In genomic region chr17:7177954-7178477, GRCh38 we compare ENCODE assay signal across 8 cellular contexts. TPM values are rescaled to one million over a fixed set of nuclear protein-coding genes. Genes with fewer than 3 reads are reported as not detected.
DNase-seq lines count a peak whose midpoint lies in the region; ATAC-seq and TF ChIP-seq lines count a peak whose summit lies in the region.

No MANE protein-coding gene starts in this region.

- no peaks in the 10 kb centered on the region for H3K36me3 ChIP-seq in neural progenitor cell

- no peaks in the 10 kb centered on the region for H4K20me1 ChIP-seq in neural progenitor cell (ENCODE audit: low read depth)

- peaks cover 3% of the 10 kb centered on the region for H3K27me3 Mint-ChIP-seq in neural progenitor cell (ENCODE audit: insufficient read depth, low read depth)

- no peaks in the 10 kb centered on the region for H3K79me2 ChIP-seq in neural progenitor cell (ENCODE audit: low read depth)

- H3K4me2 ChIP-seq in neural progenitor cell: peak overlapping the region; percentile 96

- H3K4me3 Mint-ChIP-seq in neural progenitor cell: no peak overlapping the region

- peaks cover 23% of the 10 kb centered on the region for H3K4me1 Mint-ChIP-seq in neural progenitor cell

- DNase-seq in ELR (ENCODE audit: low read depth) (peak; percentile 56), NCI-H345 treated with DMSO at 0.1 percent for 48 hours (lab: John Stamatoyannopoulos, UW; ENCODE audit: unreplicated experiment) (peak; percentile 17), dermis blood vessel endothelial cell (peak; percentile 71), neural progenitor cell (ENCODE audit: low spot score) (peak; percentile 51), AG20443 (ENCODE audit: low spot score) (no peak), DMS114 treated with DMSO at 0.1 percent for 48 hours (lab: John Stamatoyannopoulos, UW; ENCODE audit: unreplicated experiment) (no peak)
- no peak for DNase-seq in activated CD4-positive, CD25-positive, alpha-beta regulatory T cell treated with anti-CD3 and anti-CD28 coated beads, Interleukin-2, amount 50 U/mL, for 72 hours

- peak overlapping the region; percentile 65 for H3K4me3 ChIP-seq in neural progenitor cell

- peaks cover 57% of the 10 kb centered on the region for H3K27me3 ChIP-seq in neural progenitor cell

- ATAC-seq in GM21529 (IDR thresholded peaks at IDR 0.05; ENCODE audit: unreplicated experiment): no peak

- no peaks in the 10 kb centered on the region for H3K9me3 ChIP-seq in neural progenitor cell (ENCODE audit: low read depth)

- no peak overlapping the region for H3K9ac ChIP-seq in neural progenitor cell

- peaks cover 27% of the 10 kb centered on the region for H3F3A ChIP-seq in neural progenitor cell (ENCODE audit: low read depth)

- no peaks in the 10 kb centered on the region for H3K9me3 Mint-ChIP-seq in neural progenitor cell

- peak overlapping the region; percentile 99 for H2AFZ ChIP-seq in neural progenitor cell (replicated peaks)

- peaks cover 11% of the 10 kb centered on the region for H3K4me1 ChIP-seq in neural progenitor cell

- no peak for TF ChIP-seq CTCF in neural progenitor cell (IDR thresholded peaks at IDR 0.05)

- no peak overlapping the region for H3K27ac ChIP-seq in neural progenitor cell

- peaks cover 3% of the 10 kb centered on the region for H3K36me3 Mint-ChIP-seq in neural progenitor cell

- peak overlapping the region; percentile 80 for H3K27ac Mint-ChIP-seq in neural progenitor cell

RNA-seq across cellular contexts. Expression of gene ASGR1, which starts 1.2 kb away (rescaled TPM):
- total RNA-seq in dermis blood vessel endothelial cell: 9.5 and 18.2 TPM in 2 replicates
- total RNA-seq in neural progenitor cell (ENCODE audit: low replicate concordance): 3.1 and 4.4 TPM in 2 replicates

RNA-seq across cellular contexts. Expression of gene DLG4, which starts 41.6 kb away (rescaled TPM):
- total RNA-seq in dermis blood vessel endothelial cell (13.4 and 21.5 TPM in 2 replicates), neural progenitor cell (ENCODE audit: low replicate concordance) (23.5 and 50.5 TPM in 2 replicates)

RNA-seq across cellular contexts. Expression of gene ACADVL, which starts 41.7 kb away (rescaled TPM):
- 196 and 385 TPM in 2 replicates for total RNA-seq in dermis blood vessel endothelial cell
- 86.7 and 194 TPM in 2 replicates for total RNA-seq in neural progenitor cell (ENCODE audit: low replicate concordance)

RNA-seq across cellular contexts. Expression of gene DVL2, which starts 56.3 kb away (rescaled TPM):
- total RNA-seq in dermis blood vessel endothelial cell (32.8 and 45.7 TPM in 2 replicates), neural progenitor cell (ENCODE audit: low replicate concordance) (43.9 and 113 TPM in 2 replicates)

Comparison
In these comparisons a context has a peak if more than half of its experiments do, and no peak if none do; other contexts are left out.
1. DNase-seq: peak in ELR (single experiment), NCI-H345 treated with DMSO at 0.1 percent for 48 hours (single experiment), dermis blood vessel endothelial cell (single experiment) and neural progenitor cell (single experiment); none in AG20443 (single experiment), DMS114 treated with DMSO at 0.1 percent for 48 hours (single experiment) and activated CD4-positive, CD25-positive, alpha-beta regulatory T cell treated with anti-CD3 and anti-CD28 coated beads, Interleukin-2, amount 50 U/mL, for 72 hours (single experiment).